Comparison of ENCODE assay signal across 8 cellular contexts in the genomic region with DNA sequence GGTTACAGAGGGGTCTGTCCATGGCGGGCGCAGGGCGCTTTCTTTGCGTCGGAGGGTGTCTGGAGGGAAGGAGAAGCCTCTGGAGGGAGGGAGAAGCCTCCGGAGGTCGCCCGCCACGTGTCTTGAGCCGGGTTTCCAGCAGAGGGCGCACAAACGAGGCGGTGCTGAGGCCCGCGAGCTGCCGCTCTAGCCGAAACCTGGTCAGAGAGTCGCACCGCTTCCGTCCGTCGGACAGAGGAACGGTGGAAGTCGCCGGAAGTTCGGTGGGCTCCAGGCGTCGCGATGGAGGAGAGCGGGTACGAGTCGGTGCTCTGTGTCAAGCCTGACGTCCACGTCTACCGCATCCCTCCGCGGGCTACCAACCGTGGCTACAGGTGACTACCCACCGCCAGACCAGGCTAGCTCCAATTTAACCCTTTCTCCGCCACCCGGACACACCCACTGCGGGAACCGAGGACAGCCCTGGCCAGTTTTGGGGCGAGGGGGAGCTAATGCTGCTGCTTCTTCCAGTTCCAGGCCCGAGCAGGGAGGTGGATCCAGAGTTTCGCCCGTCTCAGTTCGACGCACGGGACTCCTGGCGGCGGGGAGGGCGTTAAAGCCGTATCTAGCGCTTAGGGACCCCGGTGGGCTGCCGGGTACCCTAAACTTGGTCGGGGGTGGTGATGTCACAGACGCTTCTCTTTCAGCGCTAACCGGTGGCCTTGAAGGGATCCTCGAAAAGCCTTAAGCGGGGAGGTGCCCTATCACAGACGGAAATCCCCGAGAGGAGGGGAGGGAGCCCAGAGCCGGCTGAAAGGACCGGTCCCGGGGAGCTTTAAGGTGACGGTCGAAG.
DNase-seq lines count a peak whose midpoint lies in the region; ATAC-seq and TF ChIP-seq lines count a peak whose summit lies in the region.

A gene with protein sequence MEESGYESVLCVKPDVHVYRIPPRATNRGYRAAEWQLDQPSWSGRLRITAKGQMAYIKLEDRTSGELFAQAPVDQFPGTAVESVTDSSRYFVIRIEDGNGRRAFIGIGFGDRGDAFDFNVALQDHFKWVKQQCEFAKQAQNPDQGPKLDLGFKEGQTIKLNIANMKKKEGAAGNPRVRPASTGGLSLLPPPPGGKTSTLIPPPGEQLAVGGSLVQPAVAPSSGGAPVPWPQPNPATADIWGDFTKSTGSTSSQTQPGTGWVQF (plus strand): TSS at position 245 of the 832 bp plus-strand sequence. CDS start 38 bp downstream, at position 283.

- peak; percentile 87 for ATAC-seq in effector memory CD8-positive, alpha-beta T cell (replicated peaks)
- peak; percentile 87 for ATAC-seq in memory B cell (ENCODE audit: low read depth)

- peak within 1 kb of the TSS; percentile 94 to 95 for H3K4me3 Mint-ChIP-seq in effector memory CD8-positive, alpha-beta T cell
- peak within 1 kb of the TSS; percentile 93 for H3K4me3 Mint-ChIP-seq in memory B cell

- H3K4me1 Mint-ChIP-seq in effector memory CD8-positive, alpha-beta T cell (ENCODE audit: low read depth in 2 of 2), result peaks cover 27 to 29% of the 10 kb centered on the region in 2 donors
- H3K4me1 Mint-ChIP-seq in memory B cell, result peaks cover 12% of the 10 kb centered on the region

- peaks cover 48% of the 10 kb centered on the region for H3K36me3 Mint-ChIP-seq in effector memory CD8-positive, alpha-beta T cell (ENCODE audit: insufficient read depth)
- peaks cover 7% of the 10 kb centered on the region for H3K36me3 Mint-ChIP-seq in memory B cell

- TF ChIP-seq CTCF in GM20000 (IDR thresholded peaks at IDR 0.05; ENCODE audit: extremely low read depth, missing control alignments), result peak; percentile 90

- peak within 1 kb of the TSS; percentile 94 to 97 for H3K27ac Mint-ChIP-seq in effector memory CD8-positive, alpha-beta T cell
- peak within 1 kb of the TSS; percentile 93 for H3K27ac Mint-ChIP-seq in memory B cell

- DNase-seq in COLO668 (lab: John Stamatoyannopoulos, UW; ENCODE audit: unreplicated experiment), result peak; percentile 98
- peak; percentile 89 for DNase-seq in GM20000 (ENCODE audit: low spot score)
- peak in 74 of 76 experiments; percentile 61 to 96 (median 87) for DNase-seq in HUDEP-2 (lab: John Stamatoyannopoulos, UW; ENCODE audit: unreplicated experiment in 76 of 76)
- peak; percentile 94 for DNase-seq in NOMO-1 treated with DMSO at 0.1 percent for 48 hours (lab: John Stamatoyannopoulos, UW; ENCODE audit: unreplicated experiment)
- DNase-seq in activated CD8-positive, alpha-beta memory T cell treated with anti-CD3 and anti-CD28 coated beads for 4 hours (ENCODE audit: low read depth in 2 of 2), result peak; percentile 80 to 93
- DNase-seq in effector memory CD8-positive, alpha-beta T cell, result peak; percentile 93 to 94 (median 93)
- peak; percentile 93 to 99 for DNase-seq in memory B cell (ENCODE audit: low spot score in 2 of 2)
- peak; percentile 93 for DNase-seq in stimulated activated CD8-positive, alpha-beta memory T cell treated with anti-CD3 and anti-CD28 coated beads, Interleukin-12 subunit alpha, Interleukin-12 subunit beta, amount 100 ng/mL, for 1 hour (ENCODE audit: low read depth)

- H3K27me3 Mint-ChIP-seq in effector memory CD8-positive, alpha-beta T cell, result no peaks in the 10 kb centered on the region
- H3K27me3 Mint-ChIP-seq in memory B cell, result no peaks in the 10 kb centered on the region

- H3K9me3 Mint-ChIP-seq in effector memory CD8-positive, alpha-beta T cell, result no peaks in the 10 kb centered on the region
- H3K9me3 Mint-ChIP-seq in memory B cell, result no peaks in the 10 kb centered on the region

Comparison
In these comparisons a context has a peak if more than half of its experiments do, and no peak if none do; other contexts are left out.
1. Peak in every context shown above with its lines: DNase-seq and ATAC-seq.